18 cellular contexts compared by ENCODE assay signal in the genomic region with DNA sequence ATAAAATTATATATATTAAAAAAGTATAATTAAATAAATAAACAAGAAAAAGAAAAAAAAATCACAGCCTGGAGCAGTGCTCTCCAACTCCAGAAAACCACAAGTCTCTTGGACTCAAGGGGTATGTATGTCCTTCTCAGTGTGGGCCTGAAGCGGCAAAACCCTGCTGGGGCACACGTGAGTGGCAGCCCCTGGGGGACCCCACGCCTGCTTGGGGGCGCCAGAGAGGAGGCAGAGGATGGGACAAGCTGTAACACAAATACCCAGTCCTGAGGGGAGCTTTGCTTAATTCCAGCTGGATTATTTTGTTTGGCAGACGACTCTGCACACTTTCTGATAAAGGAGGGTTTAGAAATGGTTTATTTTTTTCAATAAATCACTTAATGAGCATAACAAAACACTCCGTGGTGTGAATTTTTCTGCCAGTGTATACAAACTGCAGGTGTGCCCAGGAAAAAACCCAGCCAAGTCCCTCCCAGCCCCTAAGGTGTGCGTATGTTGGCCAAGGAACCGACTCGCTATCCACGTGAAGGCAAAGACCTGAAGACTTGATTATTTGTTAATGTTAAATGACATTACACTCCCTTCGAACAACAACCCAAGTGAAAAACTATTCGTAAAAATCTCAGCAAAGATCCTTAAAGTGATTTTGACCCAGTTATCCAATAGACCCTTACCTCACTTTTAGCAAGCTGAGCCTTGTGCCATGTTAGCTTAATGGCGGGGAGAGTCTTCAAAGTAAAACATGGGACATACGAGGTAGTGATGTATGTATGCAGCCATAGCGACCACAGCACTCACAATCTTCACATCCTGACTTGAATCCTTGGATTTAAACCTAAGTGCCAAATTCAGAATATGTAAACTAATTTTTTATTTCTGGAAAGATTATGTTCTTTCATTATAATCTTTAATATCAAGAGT. TPM values are rescaled to one million over a fixed set of nuclear protein-coding genes. Genes with fewer than 3 reads are reported as not detected.
A peak's percentile ranks its signal among the peaks of the same experiment; 100 is the strongest.
DNase-seq lines count a peak whose midpoint lies in the region; ATAC-seq and TF ChIP-seq lines count a peak whose summit lies in the region.
"Had no signal": no experiment of that assay in that cellular context is flagged by ENCODE, and none has a peak within 500 bp of the region (broad histone marks: within the 10 kb centered on the region; RNA-seq: fewer than 3 reads in every experiment).

No MANE protein-coding gene starts in this region.

- H3K79me2 ChIP-seq in OCI-LY7 (ENCODE audit: insufficient read depth, low read depth, low read length), result peaks cover 11% of the 10 kb centered on the region

- DNase-seq in NCI-H2029 treated with DMSO at 0.1 percent for 48 hours (lab: John Stamatoyannopoulos, UW) (peak; percentile 13), NCI-H2029 (lab: John Stamatoyannopoulos, UW) (no peak), OCI-LY7 (ENCODE audit: low spot score) (no peak), brain pericyte (ENCODE audit: low read depth, low spot score) (peak; percentile 36), sciatic nerve (ENCODE audit: low spot score) (no peak), NCI-H1436 treated with DMSO at 0.1 percent for 48 hours (lab: John Stamatoyannopoulos, UW) (no peak)
- no peak for DNase-seq in activated naive CD4-positive, alpha-beta T cell treated with anti-CD3 and anti-CD28 coated beads, Interleukin-2, amount 50 U/mL, for 16 hours
- DNase-seq: DMS 273 treated with DMSO at 0.1 percent for 48 hours, DND-41, NCI-H1092 treated with DMSO at 0.1 percent for 48 hours, NCI-H1694 treated with DMSO at 0.1 percent for 48 hours, NCI-H2227 treated with DMSO at 0.1 percent for 48 hours, NCI-H510A treated with DMSO at 0.1 percent for 48 hours, NCI-H82, Peyer's patch had no signal

- H3K9me2 ChIP-seq in OCI-LY7 (ENCODE audit: insufficient read depth, low read length), result no peaks in the 10 kb centered on the region

- intact Hi-C loops in OCI-LY7 (cut with micrococcal nuclease; ENCODE audit: unreplicated experiment), result no loop called here
- intact Hi-C loops in sciatic nerve (cut with DNase I), result no loop called here

- H3K4me2 ChIP-seq in OCI-LY7 (ENCODE audit: low read length), result no peak overlapping the region

- CTCF ChIA-PET in OCI-LY7 (lab: Charles Lee; ENCODE audit: unreplicated experiment), result no interaction called here

- no peak overlapping the region for H3K4me3 ChIP-seq in OCI-LY7 (ENCODE audit: low read depth, low read length, poor library complexity, severe bottlenecking)
- H3K4me3 ChIP-seq: Peyer's patch had no signal

- H4K20me1 ChIP-seq in OCI-LY7 (ENCODE audit: insufficient read depth, low read length), result peaks cover 8% of the 10 kb centered on the region; the same call in 1 of the 2 replicates

- peak; percentile 17 for ATAC-seq in sciatic nerve
- ATAC-seq in HG03135 (IDR thresholded peaks at IDR 0.05; ENCODE audit: unreplicated experiment), result no peak
- ATAC-seq: HCT116 had no signal

- POLR2A ChIA-PET in OCI-LY7 (lab: Charles Lee), result interaction anchor here (1.1 kb wide), 1 partner anchor 9 kb away, joined by 3 read pairs; no protein-coding TSS in a partner anchor

- peak; percentile 35; the same call in 1 of the 2 replicates for TF ChIP-seq CTCF in OCI-LY7 (conservative IDR thresholded peaks at IDR 0.05; ENCODE audit: low read length)

- peaks cover 10% of the 10 kb centered on the region for H3K36me3 ChIP-seq in OCI-LY7 (ENCODE audit: insufficient read depth, low read length)

- no peak overlapping the region for H3K27ac ChIP-seq in OCI-LY7 (ENCODE audit: low read depth, low read length, poor library complexity, severe bottlenecking)
- H3K27ac ChIP-seq: 22Rv1, Peyer's patch had no signal

- H3K4me1 ChIP-seq in OCI-LY7 (ENCODE audit: insufficient read depth, low read length, poor library complexity, severe bottlenecking), result peaks cover 15% of the 10 kb centered on the region
- H3K4me1 ChIP-seq: Peyer's patch had no signal

- no peaks in the 10 kb centered on the region for H3K9me3 ChIP-seq in OCI-LY7 (ENCODE audit: low read length)
- H3K9me3 ChIP-seq: Peyer's patch had no signal

- no TSS peak for BruUV-seq in OCI-LY7 (replicated peaks; lab: Mats Ljungman, UMichigan)

- no peak overlapping the region for H2AFZ ChIP-seq in OCI-LY7 (ENCODE audit: low read length)

RNA-seq across cellular contexts. Expression of a gene that starts 32.9 kb away (rescaled TPM):
- 23.1 and 35.2 TPM in 2 replicates for total RNA-seq in OCI-LY7 (2014; rRNA removed; shearing (Covaris generic))
- total RNA-seq in OCI-LY7 (2022) (76.5 and 80.4 TPM in 2 replicates), sciatic nerve (156 TPM)

Comparison
In these comparisons a context has a peak if more than half of its experiments do, and no peak if none do; other contexts are left out.
1. DNase-seq: peak in NCI-H2029 treated with DMSO at 0.1 percent for 48 hours (single experiment) and brain pericyte (single experiment); none in NCI-H2029 (single experiment), OCI-LY7 (single experiment), sciatic nerve (single experiment), NCI-H1436 treated with DMSO at 0.1 percent for 48 hours (single experiment) and activated naive CD4-positive, alpha-beta T cell treated with anti-CD3 and anti-CD28 coated beads, Interleukin-2, amount 50 U/mL, for 16 hours (single experiment).